ENCODE assay signal across 13 cellular contexts in the genomic region with DNA sequence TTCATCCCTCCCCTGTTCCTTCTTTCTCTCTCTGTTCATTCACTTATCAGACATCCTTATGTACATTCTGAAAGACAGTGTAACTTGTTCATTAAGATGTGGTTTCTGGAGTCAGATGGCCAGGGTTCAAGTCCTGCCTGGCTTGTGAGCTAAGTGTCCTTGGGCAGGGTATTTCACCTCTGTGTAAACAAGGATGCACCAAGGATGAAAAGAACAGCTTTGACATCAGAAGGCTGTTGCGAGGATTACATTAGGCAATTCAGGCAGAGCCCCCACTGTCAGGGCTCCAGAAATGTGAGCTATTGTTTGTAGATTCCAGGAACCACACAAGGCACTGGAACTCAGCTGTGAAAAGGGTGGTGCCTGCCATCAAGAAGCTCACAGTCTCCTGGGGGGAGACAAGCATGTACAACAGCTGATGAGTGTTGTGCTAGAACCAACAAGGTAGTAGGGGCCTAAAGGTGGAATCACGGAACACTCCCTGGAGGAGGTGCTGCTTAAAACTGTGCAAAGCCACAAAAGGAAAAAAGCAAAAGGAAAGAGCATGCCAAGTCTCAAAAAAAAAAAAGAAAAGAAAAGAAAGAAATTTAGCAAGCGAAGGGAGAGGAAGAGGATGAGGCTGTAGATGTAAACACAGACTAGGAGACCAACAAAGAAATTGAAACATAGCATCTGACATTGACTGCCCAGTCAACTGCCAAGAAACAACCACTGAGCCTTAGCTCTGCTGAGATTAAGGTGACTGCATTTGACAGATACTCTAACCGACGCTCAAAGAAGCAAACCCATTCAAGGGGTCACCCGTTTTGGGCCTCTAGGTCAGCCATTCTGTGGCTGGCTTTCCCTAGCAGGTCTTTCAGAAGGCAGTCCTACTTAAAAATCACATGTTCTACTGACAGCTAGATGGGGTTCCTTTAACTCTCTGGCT. TPM values are rescaled to one million over a fixed set of nuclear protein-coding genes. Genes with fewer than 3 reads are reported as not detected.
A peak's percentile ranks its signal among the peaks of the same experiment; 100 is the strongest.
DNase-seq lines count a peak whose midpoint lies in the region; ATAC-seq and TF ChIP-seq lines count a peak whose summit lies in the region.
"Had no signal": no experiment of that assay in that cellular context is flagged by ENCODE, and none has a peak within 500 bp of the region (broad histone marks: within the 10 kb centered on the region; RNA-seq: fewer than 3 reads in every experiment).

No MANE protein-coding gene starts in this region.

- H3K4me3 Mint-ChIP-seq in Caco-2 (ENCODE audit: unreplicated experiment): no peak overlapping the region
- H3K4me3 Mint-ChIP-seq: CD8-positive, alpha-beta T cell; stimulated activated naive CD8-positive, alpha-beta T cell treated with anti-CD3 and anti-CD28 coated beads, Interleukin-15, amount 100 ng/mL, for 72 hours had no signal

- peak overlapping the region; percentile 61 to 95 for H3K27ac ChIP-seq in ascending aorta
- peak overlapping the region; percentile 89 for H3K27ac ChIP-seq in left ventricle myocardium inferior (replicated peaks)
- H3K27ac ChIP-seq in gastrocnemius medialis: peak overlapping the region; percentile 80 to 97 (median 92)

- in situ Hi-C loops in gastrocnemius medialis (cut with MboI; ENCODE audit: low sequenced_read_pairs in 4 of 4): no loop called here

- H3K9me3 Mint-ChIP-seq in Caco-2 (ENCODE audit: unreplicated experiment): no peaks in the 10 kb centered on the region
- H3K9me3 Mint-ChIP-seq: CD8-positive, alpha-beta T cell; stimulated activated naive CD8-positive, alpha-beta T cell treated with anti-CD3 and anti-CD28 coated beads, Interleukin-15, amount 100 ng/mL, for 72 hours had no signal

- peaks cover 63% of the 10 kb centered on the region for H3K4me1 Mint-ChIP-seq in Caco-2 (ENCODE audit: low read depth, unreplicated experiment)
- H3K4me1 Mint-ChIP-seq: stimulated activated naive CD8-positive, alpha-beta T cell treated with anti-CD3 and anti-CD28 coated beads, Interleukin-15, amount 100 ng/mL, for 72 hours had no signal

- no peaks in the 10 kb centered on the region for H3K9me3 ChIP-seq in Caco-2
- no peaks in the 10 kb centered on the region for H3K9me3 ChIP-seq in ascending aorta
- no peaks in the 10 kb centered on the region for H3K9me3 ChIP-seq in left ventricle myocardium inferior (replicated peaks)
- no peaks in the 10 kb centered on the region for H3K9me3 ChIP-seq in gastrocnemius medialis

- H3K4me3 ChIP-seq in Caco-2 (ENCODE audit: low read depth, low read length) (no peak overlapping the region), ascending aorta (no peak overlapping the region), left ventricle myocardium inferior (no peak overlapping the region), gastrocnemius medialis (peak overlapping the region in 1 of 4 donors; percentile 14)
- H3K4me3 ChIP-seq: skin epidermis had no signal

- TF ChIP-seq CTCF in Caco-2 (IDR thresholded peaks at IDR 0.05; ENCODE audit: insufficient read depth in 1 of 2, low read depth in 1 of 2, low read length in 1 of 2, severe bottlenecking in 1 of 2, unreplicated experiment in 1 of 2): no peak
- TF ChIP-seq CTCF in ascending aorta (IDR thresholded peaks at IDR 0.05): no peak
- no peak for TF ChIP-seq CTCF in left ventricle myocardium inferior (IDR thresholded peaks at IDR 0.05; ENCODE audit: borderline replicate concordance)
- TF ChIP-seq CTCF in gastrocnemius medialis (IDR thresholded peaks at IDR 0.05 in 4 of 5, conservative IDR thresholded peaks at IDR 0.05 in 1 of 5): no peak

- peak; percentile 24 to 65 for TF ChIP-seq POLR2A in gastrocnemius medialis (IDR thresholded peaks at IDR 0.05)

- H3K27me3 Mint-ChIP-seq in Caco-2 (ENCODE audit: insufficient read depth, unreplicated experiment): no peaks in the 10 kb centered on the region

- ATAC-seq in gastrocnemius medialis: peak; percentile 5 to 23
- ATAC-seq in GM21529 (IDR thresholded peaks at IDR 0.05; ENCODE audit: unreplicated experiment): no peak
- ATAC-seq in GM21619 (IDR thresholded peaks at IDR 0.05; ENCODE audit: unreplicated experiment): no peak
- no peak for ATAC-seq in HG03520 (IDR thresholded peaks at IDR 0.05; ENCODE audit: unreplicated experiment)
- ATAC-seq: CD8-positive, alpha-beta T cell; stimulated activated naive CD8-positive, alpha-beta T cell treated with anti-CD3 and anti-CD28 coated beads, Interleukin-15, amount 100 ng/mL, for 72 hours had no signal

- H3K36me3 ChIP-seq in Caco-2 (ENCODE audit: control insufficient read depth, insufficient read depth, low read length) (no peaks in the 10 kb centered on the region; the same call in 1 of the 2 replicates), ascending aorta (no peaks in the 10 kb centered on the region), left ventricle myocardium inferior (peaks cover 5% of the 10 kb centered on the region), gastrocnemius medialis (no peaks in the 10 kb centered on the region)

- CTCF ChIA-PET in Caco-2 (lab: Charles Lee): interaction anchor here (0.7 to 1.2 kb wide), 4 partner anchors 26 to 85 kb away, joined by 3 read pairs; no protein-coding TSS in a partner anchor

- peak overlapping the region; percentile 79 for H3K27ac Mint-ChIP-seq in Caco-2 (ENCODE audit: unreplicated experiment)
- H3K27ac Mint-ChIP-seq: CD8-positive, alpha-beta T cell; stimulated activated naive CD8-positive, alpha-beta T cell treated with anti-CD3 and anti-CD28 coated beads, Interleukin-15, amount 100 ng/mL, for 72 hours had no signal

- H3K4me1 ChIP-seq in Caco-2 (peaks cover 94% of the 10 kb centered on the region), ascending aorta (peaks cover 14 to 68% of the 10 kb centered on the region in 2 donors), left ventricle myocardium inferior (peaks cover 100% of the 10 kb centered on the region), gastrocnemius medialis (peaks cover 80 to 96% of the 10 kb centered on the region in 2 donors)

- POLR2A ChIA-PET in Caco-2 (lab: Charles Lee): interaction anchor here (1.1 to 1.3 kb wide), 2 partner anchors 11 to 69 kb away, joined by 3 to 6 read pairs; no protein-coding TSS in a partner anchor

- H3K27me3 ChIP-seq in Caco-2 (replicated peaks; ENCODE audit: control insufficient read depth, insufficient read depth, low read length) (no peaks in the 10 kb centered on the region), ascending aorta (no peaks in the 10 kb centered on the region), left ventricle myocardium inferior (ENCODE audit: low read depth) (no peaks in the 10 kb centered on the region), gastrocnemius medialis (no peaks in the 10 kb centered on the region)

- no TSS peak for BruUV-seq in Caco-2 (replicated peaks; lab: Mats Ljungman, UMichigan)

- DNase-seq in Caco-2: peak in 1 of 2 experiments; percentile 23
- no peak for DNase-seq in ascending aorta (ENCODE audit: low spot score in 2 of 2)
- DNase-seq in left ventricle myocardium inferior: no peak
- DNase-seq in gastrocnemius medialis: peak; percentile 49 to 66
- no peak for DNase-seq in SKM-1 (lab: John Stamatoyannopoulos, UW; ENCODE audit: unreplicated experiment)
- DNase-seq: activated effector memory CD4-positive, alpha-beta T cell treated with anti-CD3 and anti-CD28 coated beads, Interleukin-2, amount 50 U/mL, for 16 hours; CD8-positive, alpha-beta T cell; kidney; stimulated activated naive CD8-positive, alpha-beta T cell treated with anti-CD3 and anti-CD28 coated beads, Interleukin-15, amount 100 ng/mL, for 72 hours had no signal

- intact Hi-C loops in Caco-2 (cut with micrococcal nuclease; ENCODE audit: unreplicated experiment): no loop called here
- intact Hi-C loops in ascending aorta (cut with DNase I): no loop called here
- intact Hi-C loops in left ventricle myocardium inferior (cut with micrococcal nuclease): no loop called here
- intact Hi-C loops in gastrocnemius medialis (cut with DNase I; ENCODE audit: low total_unique reads): loop anchor here (5.0 kb wide), 1 partner anchor 199 kb away; no protein-coding TSS in a partner anchor

- H3K36me3 Mint-ChIP-seq in Caco-2 (ENCODE audit: insufficient read depth, unreplicated experiment): peaks cover 54% of the 10 kb centered on the region
- H3K36me3 Mint-ChIP-seq: CD8-positive, alpha-beta T cell had no signal

RNA-seq across cellular contexts. Expression of a gene that starts 12.5 kb away (rescaled TPM):
- total RNA-seq in Caco-2 (2022) (417 and 506 TPM in 2 replicates), ascending aorta (191 TPM), left ventricle myocardium inferior (358 TPM), gastrocnemius medialis (100 to 1,000 TPM; 157 to 572 (median 272) TPM)

Comparison
In these comparisons a context has a peak if more than half of its experiments do, and no peak if none do; other contexts are left out.
1. DNase-seq: peak in gastrocnemius medialis (2 of 2); none in ascending aorta (0 of 2), left ventricle myocardium inferior (single experiment) and SKM-1 (single experiment).
2. ATAC-seq: peak in gastrocnemius medialis (2 of 2); none in GM21529 (single experiment), GM21619 (single experiment) and HG03520 (single experiment).
3. Peak in every context shown above with its lines, with median percentiles within 50 percentile points of each other: H3K27ac ChIP-seq.